ENCODE assay signal across 8 cellular contexts in genomic region chr7:101754432-101755159, GRCh38.
DNase-seq lines count a peak whose midpoint lies in the region; ATAC-seq and TF ChIP-seq lines count a peak whose summit lies in the region.

No MANE protein-coding gene starts in this region.

- no peak overlapping the region for H3K27ac ChIP-seq in skin epidermis

- no peak for TF ChIP-seq CTCF in fibroblast of villous mesenchyme (IDR thresholded peaks at IDR 0.05; ENCODE audit: insufficient read depth, low read depth, low read length)

- no peaks in the 10 kb centered on the region for H3K36me3 Mint-ChIP-seq in activated T-cell treated with anti-CD3 and anti-CD28 coated beads, Interleukin-2, amount 50 U/mL, for 4 hours (ENCODE audit: insufficient read depth)
- H3K36me3 Mint-ChIP-seq in T-helper 1 cell treated with Interleukin-12 subunit alpha and Interleukin-12 subunit beta and Interleukin-4 antibody, amounts not matched to agents 30 μg/mL and 1 μg/mL, for 36 hours (ENCODE audit: low read depth) = no peaks in the 10 kb centered on the region

- H3K27me3 Mint-ChIP-seq in activated T-cell treated with anti-CD3 and anti-CD28 coated beads, Interleukin-2, amount 50 U/mL, for 4 hours (ENCODE audit: low read depth) = no peaks in the 10 kb centered on the region
- no peaks in the 10 kb centered on the region for H3K27me3 Mint-ChIP-seq in T-helper 1 cell treated with Interleukin-12 subunit alpha and Interleukin-12 subunit beta and Interleukin-4 antibody, amounts not matched to agents 30 μg/mL and 1 μg/mL, for 36 hours (ENCODE audit: low read depth)

- H3K4me3 ChIP-seq in fibroblast of villous mesenchyme (ENCODE audit: low read depth, low read length) (peak overlapping the region; percentile 60), skin epidermis (peak overlapping the region; percentile 18 to 31 (median 20))

- peaks cover 9% of the 10 kb centered on the region for H3K4me1 Mint-ChIP-seq in activated T-cell treated with anti-CD3 and anti-CD28 coated beads, Interleukin-2, amount 50 U/mL, for 4 hours (ENCODE audit: low read depth)
- peaks cover 18% of the 10 kb centered on the region for H3K4me1 Mint-ChIP-seq in T-helper 1 cell treated with Interleukin-12 subunit alpha and Interleukin-12 subunit beta and Interleukin-4 antibody, amounts not matched to agents 30 μg/mL and 1 μg/mL, for 36 hours (ENCODE audit: low read depth)

- peak overlapping the region; percentile 78 for H3K4me3 Mint-ChIP-seq in activated T-cell treated with anti-CD3 and anti-CD28 coated beads, Interleukin-2, amount 50 U/mL, for 4 hours
- peak overlapping the region; percentile 81 for H3K4me3 Mint-ChIP-seq in T-helper 1 cell treated with Interleukin-12 subunit alpha and Interleukin-12 subunit beta and Interleukin-4 antibody, amounts not matched to agents 30 μg/mL and 1 μg/mL, for 36 hours

- in situ Hi-C loops in KBM-7 (cut with MboI; ENCODE audit: low pct_unique_long_range_greater_than_20kb, low sequenced_read_pairs) = no loop called here

- peak; percentile 63 to 82 for ATAC-seq in activated T-cell treated with anti-CD3 and anti-CD28 coated beads, Interleukin-2, amount 50 U/mL, for 4 hours
- no peak for ATAC-seq in GM18870 (IDR thresholded peaks at IDR 0.05; ENCODE audit: unreplicated experiment)

- DNase-seq in activated T-cell treated with anti-CD3 and anti-CD28 coated beads, Interleukin-2, amount 50 U/mL, for 4 hours = no peak
- DNase-seq in activated T-cell treated with anti-CD3 and anti-CD28 coated beads, Interleukin-2, amount 50 U/mL, for 1 hour = no peak
- DNase-seq in fibroblast of villous mesenchyme (ENCODE audit: low read depth) (peak; percentile 61), KBM-7 (no peak), HPDE6-E6E7 (ENCODE audit: extremely low spot score) (no peak)

- H3K27ac Mint-ChIP-seq in T-helper 1 cell treated with Interleukin-12 subunit alpha and Interleukin-12 subunit beta and Interleukin-4 antibody, amounts not matched to agents 30 μg/mL and 1 μg/mL, for 36 hours = peak overlapping the region; percentile 86

- H3K9me3 Mint-ChIP-seq in activated T-cell treated with anti-CD3 and anti-CD28 coated beads, Interleukin-2, amount 50 U/mL, for 4 hours = no peaks in the 10 kb centered on the region
- no peaks in the 10 kb centered on the region for H3K9me3 Mint-ChIP-seq in T-helper 1 cell treated with Interleukin-12 subunit alpha and Interleukin-12 subunit beta and Interleukin-4 antibody, amounts not matched to agents 30 μg/mL and 1 μg/mL, for 36 hours
